Comparison of ENCODE assay signal across 8 cellular contexts in genomic region chr2:111122631-111123421, GRCh38. TPM values are rescaled to one million over a fixed set of nuclear protein-coding genes. Genes with fewer than 3 reads are reported as not detected.
A peak's percentile ranks its signal among the peaks of the same experiment; 100 is the strongest.
DNase-seq lines count a peak whose midpoint lies in the region; ATAC-seq and TF ChIP-seq lines count a peak whose summit lies in the region.

No MANE protein-coding gene starts in this region.

- H3K4me3 ChIP-seq in DND-41 (ENCODE audit: low read depth in 1 of 2, low read length in 2 of 2): peak overlapping the region in 1 of 2 experiments; percentile 76; a peak in 2 of 4 replicates
- peak overlapping the region; percentile 91 for H3K4me3 ChIP-seq in HL-60 (replicated peaks; ENCODE audit: insufficient read depth, low read length)

- TF ChIP-seq CTCF in DND-41 (IDR thresholded peaks at IDR 0.05; ENCODE audit: borderline replicate concordance, extremely low read depth, low read length, poor library complexity, severe bottlenecking) (no peak), HL-60 (IDR thresholded peaks at IDR 0.05; ENCODE audit: insufficient read depth, low read length) (no peak), RWPE1 (conservative IDR thresholded peaks at IDR 0.05; ENCODE audit: low read depth) (no peak), osteocyte (IDR thresholded peaks at IDR 0.05) (no peak)

- H3K9me3 ChIP-seq in DND-41 (ENCODE audit: insufficient read depth, low read length, severe bottlenecking): no peaks in the 10 kb centered on the region

- peaks cover 55% of the 10 kb centered on the region for H3K4me1 Mint-ChIP-seq in osteocyte (ENCODE audit: unreplicated experiment)

- no peak overlapping the region for H3K27ac ChIP-seq in DND-41 (ENCODE audit: low read length)
- H3K27ac ChIP-seq in HL-60 (replicated peaks): peak overlapping the region; percentile 68
- H3K27ac ChIP-seq in RWPE1: peak overlapping the region; percentile 93

- CTCF ChIA-PET in RWPE1 (lab: Yijun Ruan, JAX): no interaction called here

- H3K9ac ChIP-seq in DND-41 (ENCODE audit: low read depth, low read length): no peak overlapping the region

- peak overlapping the region; percentile 95 for H3K4me2 ChIP-seq in DND-41 (ENCODE audit: insufficient read depth, low read length)

- no peak for ATAC-seq in DND-41 (ENCODE audit: insufficient read depth, low read depth)
- ATAC-seq in left cardiac atrium: peak; percentile 50 to 55
- no peak for ATAC-seq in HG03097 (IDR thresholded peaks at IDR 0.05; ENCODE audit: low FRiP score, unreplicated experiment)
- no peak for ATAC-seq in HG03175 (IDR thresholded peaks at IDR 0.05; ENCODE audit: unreplicated experiment)

- H3K4me3 Mint-ChIP-seq in osteocyte (ENCODE audit: unreplicated experiment): peak overlapping the region; percentile 90

- H3K4me1 ChIP-seq in DND-41 (ENCODE audit: insufficient read depth, low read length): peaks cover 48% of the 10 kb centered on the region

- H3K36me3 Mint-ChIP-seq in osteocyte (ENCODE audit: unreplicated experiment): peaks cover 43% of the 10 kb centered on the region

- H3K27me3 ChIP-seq in DND-41 (ENCODE audit: insufficient read depth, low read length, poor library complexity) (no peaks in the 10 kb centered on the region), HL-60 (ENCODE audit: insufficient read depth, poor library complexity, severe bottlenecking) (no peaks in the 10 kb centered on the region)

- H3K9me3 Mint-ChIP-seq in osteocyte (ENCODE audit: unreplicated experiment): no peaks in the 10 kb centered on the region

- POLR2A ChIA-PET in RWPE1 (lab: Yijun Ruan, JAX; ENCODE audit: low non-redundant PET): interaction anchor here (0.7 kb wide), 1 partner anchor 100 kb away, joined by 3 read pairs; no protein-coding TSS in a partner anchor

- peak overlapping the region; percentile 88 for H3K27ac Mint-ChIP-seq in osteocyte (ENCODE audit: unreplicated experiment)

- H3K36me3 ChIP-seq in DND-41 (ENCODE audit: insufficient read depth, low read length): peaks cover 55% of the 10 kb centered on the region

- no peak overlapping the region for H2AFZ ChIP-seq in DND-41 (ENCODE audit: low read depth, low read length)

- intact Hi-C loops in left cardiac atrium (cut with DNase I): no loop called here

- H3K79me2 ChIP-seq in DND-41 (ENCODE audit: insufficient read depth, low read length): peaks cover 68% of the 10 kb centered on the region

- peaks cover 31% of the 10 kb centered on the region for H4K20me1 ChIP-seq in DND-41 (ENCODE audit: insufficient read depth, low read length)

- DNase-seq in DND-41 (no peak), HL-60 (ENCODE audit: low read depth in 1 of 2, low spot score in 1 of 2) (peak in 1 of 2 experiments; percentile 59), RWPE1 (ENCODE audit: low spot score) (peak; percentile 60), amygdala (lab: John Stamatoyannopoulos, UW) (peak in 51 of 56 donors; percentile 10 to 80 (median 54)), left cardiac atrium (peak; percentile 90), osteocyte (ENCODE audit: extremely low spot score, unreplicated experiment) (peak; percentile 88)

- H3K27me3 Mint-ChIP-seq in osteocyte (ENCODE audit: unreplicated experiment): no peaks in the 10 kb centered on the region

RNA-seq across cellular contexts. Expression of gene BCL2L11, which starts 2.1 kb away (rescaled TPM):
- total RNA-seq in left cardiac atrium (1 to 10 TPM; 4.6 to 9.2 TPM), osteocyte (38.9 and 40.4 TPM in 2 replicates)

Comparison
In these comparisons a context has a peak if more than half of its experiments do, and no peak if none do; other contexts are left out.
1. ATAC-seq: peak in left cardiac atrium (2 of 2); none in DND-41 (single experiment), HG03097 (single experiment) and HG03175 (single experiment).